Comparison of ENCODE assay signal across 1 cellular context in the genomic region with DNA sequence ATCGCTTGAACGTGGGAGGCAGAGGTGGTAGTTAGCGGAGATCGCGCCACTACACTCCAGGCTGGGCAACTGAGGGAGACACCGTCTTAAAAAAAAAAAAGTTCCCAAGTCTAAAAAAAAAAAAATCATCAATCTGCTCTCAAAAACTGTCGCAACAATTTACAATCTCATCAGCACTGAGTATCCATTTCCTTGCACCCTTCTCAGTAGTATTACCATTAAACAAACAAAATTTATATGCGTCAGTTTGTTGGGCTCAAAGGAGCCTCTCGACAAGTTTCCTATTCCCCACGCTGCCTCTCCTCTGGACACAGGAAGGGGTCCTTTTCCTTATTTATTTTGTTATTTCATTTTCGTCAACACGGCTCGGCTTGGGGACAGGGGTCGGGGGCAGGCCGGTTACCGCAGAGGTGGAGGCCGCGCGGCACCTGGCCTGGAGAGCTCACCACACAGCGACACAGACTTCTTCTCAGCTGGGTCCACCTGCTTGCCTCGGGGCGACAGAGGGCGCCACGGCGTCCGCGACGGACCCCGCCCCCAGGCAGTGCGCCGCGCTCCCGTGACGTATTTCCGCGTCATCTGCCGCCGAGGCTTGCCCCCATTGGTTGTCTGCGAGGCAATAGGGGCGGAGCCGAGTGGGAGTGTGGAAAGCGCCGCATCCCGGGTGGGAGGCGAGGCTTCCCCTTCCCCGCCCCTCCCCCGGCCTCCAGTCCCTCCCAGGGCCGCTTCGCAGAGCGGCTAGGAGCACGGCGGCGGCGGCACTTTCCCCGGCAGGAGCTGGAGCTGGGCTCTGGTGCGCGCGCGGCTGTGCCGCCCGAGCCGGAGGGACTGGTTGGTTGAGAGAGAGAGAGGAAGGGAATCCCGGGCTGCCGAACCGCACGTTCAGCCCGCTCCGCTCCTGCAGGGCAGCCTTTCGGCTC.
TF ChIP-seq lines count a peak whose summit lies in the region.

A gene (plus strand): TSS at position 709 of the 920 bp plus-strand sequence. CDS start 436 bp downstream, outside the sequence.

TF ChIP-seq in HepG2, 621 proteins besides CTCF, POLR2A, EP300 and RAD21 (continued from another document and continues in another):
- TF ChIP-seq, protein P1, sequence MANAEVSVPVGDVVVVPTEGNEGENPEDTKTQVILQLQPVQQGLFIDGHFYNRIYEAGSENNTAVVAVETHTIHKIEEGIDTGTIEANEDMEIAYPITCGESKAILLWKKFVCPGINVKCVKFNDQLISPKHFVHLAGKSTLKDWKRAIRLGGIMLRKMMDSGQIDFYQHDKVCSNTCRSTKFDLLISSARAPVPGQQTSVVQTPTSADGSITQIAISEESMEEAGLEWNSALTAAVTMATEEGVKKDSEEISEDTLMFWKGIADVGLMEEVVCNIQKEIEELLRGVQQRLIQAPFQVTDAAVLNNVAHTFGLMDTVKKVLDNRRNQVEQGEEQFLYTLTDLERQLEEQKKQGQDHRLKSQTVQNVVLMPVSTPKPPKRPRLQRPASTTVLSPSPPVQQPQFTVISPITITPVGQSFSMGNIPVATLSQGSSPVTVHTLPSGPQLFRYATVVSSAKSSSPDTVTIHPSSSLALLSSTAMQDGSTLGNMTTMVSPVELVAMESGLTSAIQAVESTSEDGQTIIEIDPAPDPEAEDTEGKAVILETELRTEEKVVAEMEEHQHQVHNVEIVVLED (CRISPR knock-in tag; IDR thresholded peaks at IDR 0.05; ENCODE audit: borderline replicate concordance): peak; percentile 85
- TF ChIP-seq, protein P2, sequence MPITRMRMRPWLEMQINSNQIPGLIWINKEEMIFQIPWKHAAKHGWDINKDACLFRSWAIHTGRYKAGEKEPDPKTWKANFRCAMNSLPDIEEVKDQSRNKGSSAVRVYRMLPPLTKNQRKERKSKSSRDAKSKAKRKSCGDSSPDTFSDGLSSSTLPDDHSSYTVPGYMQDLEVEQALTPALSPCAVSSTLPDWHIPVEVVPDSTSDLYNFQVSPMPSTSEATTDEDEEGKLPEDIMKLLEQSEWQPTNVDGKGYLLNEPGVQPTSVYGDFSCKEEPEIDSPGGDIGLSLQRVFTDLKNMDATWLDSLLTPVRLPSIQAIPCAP (CRISPR knock-in tag; IDR thresholded peaks at IDR 0.05; ENCODE audit: low read depth): no peak
- TF ChIP-seq YY1 (IDR thresholded peaks at IDR 0.05; ENCODE audit: insufficient read depth, insufficient replicate concordance, low read depth, low read length) (peak; percentile 71), FOXA1 (IDR thresholded peaks at IDR 0.05) (no peak), FOXA1 (CRISPR knock-in tag; IDR thresholded peaks at IDR 0.05) (peak; percentile 35; the same call in 1 of the 2 replicates), NFATC3 (CRISPR knock-in tag; IDR thresholded peaks at IDR 0.05) (peak; percentile 49; the same call in 1 of the 2 replicates), ZNF251 (CRISPR knock-in tag; IDR thresholded peaks at IDR 0.05) (no peak), PHF5A (CRISPR knock-in tag; IDR thresholded peaks at IDR 0.05; ENCODE audit: low read depth, unreplicated experiment) (no peak), ZNF430 (CRISPR knock-in tag; IDR thresholded peaks at IDR 0.05) (peak; percentile 90; the same call in 1 of the 2 replicates), RBFOX2 (IDR thresholded peaks at IDR 0.05; ENCODE audit: low read depth, low read length) (peak; percentile 75), ZNF256 (CRISPR knock-in tag; conservative IDR thresholded peaks at IDR 0.05) (no peak), ATF1 (CRISPR knock-in tag; IDR thresholded peaks at IDR 0.05) (peak; percentile 94), SOX6 (IDR thresholded peaks at IDR 0.05) (no peak), SOX6 (CRISPR knock-in tag; IDR thresholded peaks at IDR 0.05) (peak; percentile 59), ZNF264 (CRISPR knock-in tag; IDR thresholded peaks at IDR 0.05) (no peak), CEBPG (CRISPR knock-in tag; IDR thresholded peaks at IDR 0.05) (peak; percentile 71), HOXA3 (CRISPR knock-in tag; IDR thresholded peaks at IDR 0.05) (peak; percentile 99), ZNF589 (CRISPR knock-in tag; conservative IDR thresholded peaks at IDR 0.05) (no peak), SP4 (CRISPR knock-in tag; IDR thresholded peaks at IDR 0.05) (peak; percentile 93), ZNF34 (CRISPR knock-in tag; IDR thresholded peaks at IDR 0.05; ENCODE audit: borderline replicate concordance) (no peak), MAFF (IDR thresholded peaks at IDR 0.05; ENCODE audit: low read depth, low read length) (no peak), ZNF235 (CRISPR knock-in tag; IDR thresholded peaks at IDR 0.05; ENCODE audit: borderline replicate concordance) (0 out of 2 replicates have a peak, but pooled peaks have one; percentile 38), SMAD3 (CRISPR knock-in tag; IDR thresholded peaks at IDR 0.05) (no peak; the same call in 1 of the 2 replicates), PAX8 (CRISPR knock-in tag; IDR thresholded peaks at IDR 0.05; ENCODE audit: borderline replicate concordance) (no peak)
- TF ChIP-seq, protein P3, sequence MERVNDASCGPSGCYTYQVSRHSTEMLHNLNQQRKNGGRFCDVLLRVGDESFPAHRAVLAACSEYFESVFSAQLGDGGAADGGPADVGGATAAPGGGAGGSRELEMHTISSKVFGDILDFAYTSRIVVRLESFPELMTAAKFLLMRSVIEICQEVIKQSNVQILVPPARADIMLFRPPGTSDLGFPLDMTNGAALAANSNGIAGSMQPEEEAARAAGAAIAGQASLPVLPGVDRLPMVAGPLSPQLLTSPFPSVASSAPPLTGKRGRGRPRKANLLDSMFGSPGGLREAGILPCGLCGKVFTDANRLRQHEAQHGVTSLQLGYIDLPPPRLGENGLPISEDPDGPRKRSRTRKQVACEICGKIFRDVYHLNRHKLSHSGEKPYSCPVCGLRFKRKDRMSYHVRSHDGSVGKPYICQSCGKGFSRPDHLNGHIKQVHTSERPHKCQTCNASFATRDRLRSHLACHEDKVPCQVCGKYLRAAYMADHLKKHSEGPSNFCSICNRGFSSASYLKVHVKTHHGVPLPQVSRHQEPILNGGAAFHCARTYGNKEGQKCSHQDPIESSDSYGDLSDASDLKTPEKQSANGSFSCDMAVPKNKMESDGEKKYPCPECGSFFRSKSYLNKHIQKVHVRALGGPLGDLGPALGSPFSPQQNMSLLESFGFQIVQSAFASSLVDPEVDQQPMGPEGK (CRISPR knock-in tag; IDR thresholded peaks at IDR 0.05): peak; percentile 71
- TF ChIP-seq, protein P4, sequence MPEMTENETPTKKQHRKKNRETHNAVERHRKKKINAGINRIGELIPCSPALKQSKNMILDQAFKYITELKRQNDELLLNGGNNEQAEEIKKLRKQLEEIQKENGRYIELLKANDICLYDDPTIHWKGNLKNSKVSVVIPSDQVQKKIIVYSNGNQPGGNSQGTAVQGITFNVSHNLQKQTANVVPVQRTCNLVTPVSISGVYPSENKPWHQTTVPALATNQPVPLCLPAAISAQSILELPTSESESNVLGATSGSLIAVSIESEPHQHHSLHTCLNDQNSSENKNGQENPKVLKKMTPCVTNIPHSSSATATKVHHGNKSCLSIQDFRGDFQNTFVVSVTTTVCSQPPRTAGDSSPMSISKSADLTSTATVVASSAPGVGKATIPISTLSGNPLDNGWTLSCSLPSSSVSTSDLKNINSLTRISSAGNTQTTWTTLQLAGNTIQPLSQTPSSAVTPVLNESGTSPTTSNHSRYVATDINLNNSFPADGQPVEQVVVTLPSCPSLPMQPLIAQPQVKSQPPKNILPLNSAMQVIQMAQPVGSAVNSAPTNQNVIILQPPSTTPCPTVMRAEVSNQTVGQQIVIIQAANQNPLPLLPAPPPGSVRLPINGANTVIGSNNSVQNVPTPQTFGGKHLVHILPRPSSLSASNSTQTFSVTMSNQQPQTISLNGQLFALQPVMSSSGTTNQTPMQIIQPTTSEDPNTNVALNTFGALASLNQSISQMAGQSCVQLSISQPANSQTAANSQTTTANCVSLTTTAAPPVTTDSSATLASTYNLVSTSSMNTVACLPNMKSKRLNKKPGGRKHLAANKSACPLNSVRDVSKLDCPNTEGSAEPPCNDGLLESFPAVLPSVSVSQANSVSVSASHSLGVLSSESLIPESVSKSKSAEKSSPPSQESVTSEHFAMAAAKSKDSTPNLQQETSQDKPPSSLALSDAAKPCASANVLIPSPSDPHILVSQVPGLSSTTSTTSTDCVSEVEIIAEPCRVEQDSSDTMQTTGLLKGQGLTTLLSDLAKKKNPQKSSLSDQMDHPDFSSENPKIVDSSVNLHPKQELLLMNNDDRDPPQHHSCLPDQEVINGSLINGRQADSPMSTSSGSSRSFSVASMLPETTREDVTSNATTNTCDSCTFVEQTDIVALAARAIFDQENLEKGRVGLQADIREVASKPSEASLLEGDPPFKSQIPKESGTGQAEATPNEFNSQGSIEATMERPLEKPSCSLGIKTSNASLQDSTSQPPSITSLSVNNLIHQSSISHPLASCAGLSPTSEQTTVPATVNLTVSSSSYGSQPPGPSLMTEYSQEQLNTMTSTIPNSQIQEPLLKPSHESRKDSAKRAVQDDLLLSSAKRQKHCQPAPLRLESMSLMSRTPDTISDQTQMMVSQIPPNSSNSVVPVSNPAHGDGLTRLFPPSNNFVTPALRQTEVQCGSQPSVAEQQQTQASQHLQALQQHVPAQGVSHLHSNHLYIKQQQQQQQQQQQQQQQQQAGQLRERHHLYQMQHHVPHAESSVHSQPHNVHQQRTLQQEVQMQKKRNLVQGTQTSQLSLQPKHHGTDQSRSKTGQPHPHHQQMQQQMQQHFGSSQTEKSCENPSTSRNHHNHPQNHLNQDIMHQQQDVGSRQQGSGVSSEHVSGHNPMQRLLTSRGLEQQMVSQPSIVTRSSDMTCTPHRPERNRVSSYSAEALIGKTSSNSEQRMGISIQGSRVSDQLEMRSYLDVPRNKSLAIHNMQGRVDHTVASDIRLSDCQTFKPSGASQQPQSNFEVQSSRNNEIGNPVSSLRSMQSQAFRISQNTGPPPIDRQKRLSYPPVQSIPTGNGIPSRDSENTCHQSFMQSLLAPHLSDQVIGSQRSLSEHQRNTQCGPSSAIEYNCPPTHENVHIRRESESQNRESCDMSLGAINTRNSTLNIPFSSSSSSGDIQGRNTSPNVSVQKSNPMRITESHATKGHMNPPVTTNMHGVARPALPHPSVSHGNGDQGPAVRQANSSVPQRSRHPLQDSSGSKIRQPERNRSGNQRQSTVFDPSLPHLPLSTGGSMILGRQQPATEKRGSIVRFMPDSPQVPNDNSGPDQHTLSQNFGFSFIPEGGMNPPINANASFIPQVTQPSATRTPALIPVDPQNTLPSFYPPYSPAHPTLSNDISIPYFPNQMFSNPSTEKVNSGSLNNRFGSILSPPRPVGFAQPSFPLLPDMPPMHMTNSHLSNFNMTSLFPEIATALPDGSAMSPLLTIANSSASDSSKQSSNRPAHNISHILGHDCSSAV (CRISPR knock-in tag; IDR thresholded peaks at IDR 0.05; ENCODE audit: borderline replicate concordance): no peak
- TF ChIP-seq, protein P5, sequence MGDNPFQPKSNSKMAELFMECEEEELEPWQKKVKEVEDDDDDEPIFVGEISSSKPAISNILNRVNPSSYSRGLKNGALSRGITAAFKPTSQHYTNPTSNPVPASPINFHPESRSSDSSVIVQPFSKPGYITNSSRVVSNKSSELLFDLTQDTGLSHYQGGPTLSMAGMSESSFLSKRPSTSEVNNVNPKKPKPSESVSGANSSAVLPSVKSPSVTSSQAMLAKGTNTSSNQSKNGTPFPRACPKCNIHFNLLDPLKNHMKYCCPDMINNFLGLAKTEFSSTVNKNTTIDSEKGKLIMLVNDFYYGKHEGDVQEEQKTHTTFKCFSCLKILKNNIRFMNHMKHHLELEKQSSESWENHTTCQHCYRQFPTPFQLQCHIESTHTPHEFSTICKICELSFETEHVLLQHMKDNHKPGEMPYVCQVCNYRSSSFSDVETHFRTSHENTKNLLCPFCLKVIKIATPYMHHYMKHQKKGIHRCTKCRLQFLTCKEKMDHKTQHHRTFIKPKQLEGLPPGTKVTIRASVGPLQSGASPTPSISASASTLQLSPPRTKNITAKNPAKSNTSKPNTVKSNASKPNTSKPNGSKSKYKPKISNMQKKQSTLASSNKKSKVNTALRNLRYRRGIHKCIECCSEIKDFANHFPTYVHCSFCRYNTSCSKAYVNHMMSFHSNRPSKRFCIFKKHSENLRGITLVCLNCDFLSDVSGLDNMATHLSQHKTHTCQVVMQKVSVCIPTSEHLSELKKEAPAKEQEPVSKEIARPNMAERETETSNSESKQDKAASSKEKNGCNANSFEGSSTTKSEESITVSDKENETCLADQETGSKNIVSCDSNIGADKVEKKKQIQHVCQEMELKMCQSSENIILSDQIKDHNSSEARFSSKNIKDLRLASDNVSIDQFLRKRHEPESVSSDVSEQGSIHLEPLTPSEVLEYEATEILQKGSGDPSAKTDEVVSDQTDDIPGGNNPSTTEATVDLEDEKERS (CRISPR knock-in tag; IDR thresholded peaks at IDR 0.05): no peak
- TF ChIP-seq, protein P6, sequence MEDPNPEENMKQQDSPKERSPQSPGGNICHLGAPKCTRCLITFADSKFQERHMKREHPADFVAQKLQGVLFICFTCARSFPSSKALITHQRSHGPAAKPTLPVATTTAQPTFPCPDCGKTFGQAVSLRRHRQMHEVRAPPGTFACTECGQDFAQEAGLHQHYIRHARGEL (CRISPR knock-in tag; IDR thresholded peaks at IDR 0.05): no peak
- TF ChIP-seq, protein P7, sequence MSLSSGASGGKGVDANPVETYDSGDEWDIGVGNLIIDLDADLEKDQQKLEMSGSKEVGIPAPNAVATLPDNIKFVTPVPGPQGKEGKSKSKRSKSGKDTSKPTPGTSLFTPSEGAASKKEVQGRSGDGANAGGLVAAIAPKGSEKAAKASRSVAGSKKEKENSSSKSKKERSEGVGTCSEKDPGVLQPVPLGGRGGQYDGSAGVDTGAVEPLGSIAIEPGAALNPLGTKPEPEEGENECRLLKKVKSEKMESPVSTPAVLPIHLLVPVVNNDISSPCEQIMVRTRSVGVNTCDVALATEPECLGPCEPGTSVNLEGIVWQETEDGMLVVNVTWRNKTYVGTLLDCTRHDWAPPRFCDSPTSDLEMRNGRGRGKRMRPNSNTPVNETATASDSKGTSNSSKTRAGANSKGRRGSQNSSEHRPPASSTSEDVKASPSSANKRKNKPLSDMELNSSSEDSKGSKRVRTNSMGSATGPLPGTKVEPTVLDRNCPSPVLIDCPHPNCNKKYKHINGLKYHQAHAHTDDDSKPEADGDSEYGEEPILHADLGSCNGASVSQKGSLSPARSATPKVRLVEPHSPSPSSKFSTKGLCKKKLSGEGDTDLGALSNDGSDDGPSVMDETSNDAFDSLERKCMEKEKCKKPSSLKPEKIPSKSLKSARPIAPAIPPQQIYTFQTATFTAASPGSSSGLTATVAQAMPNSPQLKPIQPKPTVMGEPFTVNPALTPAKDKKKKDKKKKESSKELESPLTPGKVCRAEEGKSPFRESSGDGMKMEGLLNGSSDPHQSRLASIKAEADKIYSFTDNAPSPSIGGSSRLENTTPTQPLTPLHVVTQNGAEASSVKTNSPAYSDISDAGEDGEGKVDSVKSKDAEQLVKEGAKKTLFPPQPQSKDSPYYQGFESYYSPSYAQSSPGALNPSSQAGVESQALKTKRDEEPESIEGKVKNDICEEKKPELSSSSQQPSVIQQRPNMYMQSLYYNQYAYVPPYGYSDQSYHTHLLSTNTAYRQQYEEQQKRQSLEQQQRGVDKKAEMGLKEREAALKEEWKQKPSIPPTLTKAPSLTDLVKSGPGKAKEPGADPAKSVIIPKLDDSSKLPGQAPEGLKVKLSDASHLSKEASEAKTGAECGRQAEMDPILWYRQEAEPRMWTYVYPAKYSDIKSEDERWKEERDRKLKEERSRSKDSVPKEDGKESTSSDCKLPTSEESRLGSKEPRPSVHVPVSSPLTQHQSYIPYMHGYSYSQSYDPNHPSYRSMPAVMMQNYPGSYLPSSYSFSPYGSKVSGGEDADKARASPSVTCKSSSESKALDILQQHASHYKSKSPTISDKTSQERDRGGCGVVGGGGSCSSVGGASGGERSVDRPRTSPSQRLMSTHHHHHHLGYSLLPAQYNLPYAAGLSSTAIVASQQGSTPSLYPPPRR (CRISPR knock-in tag; IDR thresholded peaks at IDR 0.05; ENCODE audit: borderline replicate concordance): no peak
